ENCODE assay signal across 20 cellular contexts in genomic region chr19:40233811-40234389, GRCh38. TPM values are rescaled to one million over a fixed set of nuclear protein-coding genes. Genes with fewer than 3 reads are reported as not detected.
DNase-seq lines count a peak whose midpoint lies in the region; ATAC-seq and TF ChIP-seq lines count a peak whose summit lies in the region.
"Had no signal": no experiment of that assay in that cellular context is flagged by ENCODE, and none has a peak within 500 bp of the region (broad histone marks: within the 10 kb centered on the region; RNA-seq: fewer than 3 reads in every experiment).

No MANE protein-coding gene starts in this region.

- no peak overlapping the region for H2AFZ ChIP-seq in GM23338
- no peak overlapping the region for H2AFZ ChIP-seq in osteoblast (ENCODE audit: low read length)
- H2AFZ ChIP-seq in GM23248: no peak overlapping the region

- H3K4me2 ChIP-seq in GM23338 (no peak overlapping the region), osteoblast (ENCODE audit: insufficient read depth, low read length) (no peak overlapping the region), GM23248 (ENCODE audit: unreplicated experiment) (no peak overlapping the region)

- H3K4me3 Mint-ChIP-seq in GM23338: no peak overlapping the region

- H3K9ac ChIP-seq in GM23248: no peak overlapping the region

- H3K36me3 ChIP-seq in GM23338 (ENCODE audit: insufficient read depth): no peaks in the 10 kb centered on the region
- H3K36me3 ChIP-seq in RWPE2 (ENCODE audit: low read depth): peaks cover 19% of the 10 kb centered on the region
- peaks cover 15% of the 10 kb centered on the region for H3K36me3 ChIP-seq in osteoblast (ENCODE audit: insufficient read depth, low read length)
- H3K36me3 ChIP-seq in GM23248 (ENCODE audit: low read depth): no peaks in the 10 kb centered on the region

- peak overlapping the region; percentile 67 for H3K27ac Mint-ChIP-seq in GM23338

- H3F3A ChIP-seq in GM23338 (replicated peaks; ENCODE audit: low read depth) (0 out of 2 replicates have a peak, but pooled peaks cover 3% of the 10 kb centered on the region), GM23248 (ENCODE audit: insufficient read depth) (peaks cover 25% of the 10 kb centered on the region)

- H3K27ac ChIP-seq in GM23338 (ENCODE audit: low read depth) (no peak overlapping the region), RWPE2 (ENCODE audit: poor library complexity, severe bottlenecking) (no peak overlapping the region), osteoblast (ENCODE audit: low read depth, low read length) (no peak overlapping the region), GM23248 (no peak overlapping the region)

- no peaks in the 10 kb centered on the region for H3K9me3 Mint-ChIP-seq in GM23338

- peaks cover 17% of the 10 kb centered on the region for H3K4me1 ChIP-seq in GM23338 (ENCODE audit: insufficient read depth)
- no peaks in the 10 kb centered on the region for H3K4me1 ChIP-seq in RWPE2 (ENCODE audit: insufficient read depth, poor library complexity, severe bottlenecking)
- H3K4me1 ChIP-seq in osteoblast (ENCODE audit: insufficient read depth, low read length): peaks cover 14% of the 10 kb centered on the region
- H3K4me1 ChIP-seq in GM23248 (ENCODE audit: insufficient read depth): peaks cover 26% of the 10 kb centered on the region

- H3K9me2 ChIP-seq in GM23338 (ENCODE audit: insufficient read depth): no peaks in the 10 kb centered on the region
- no peaks in the 10 kb centered on the region for H3K9me2 ChIP-seq in GM23248 (ENCODE audit: insufficient read depth)

- no peak for TF ChIP-seq CTCF in GM23338 (conservative IDR thresholded peaks at IDR 0.05; ENCODE audit: low read depth in 2 of 2)
- no peak for TF ChIP-seq CTCF in RWPE2 (IDR thresholded peaks at IDR 0.05; ENCODE audit: poor library complexity, severe bottlenecking)
- no peak for TF ChIP-seq CTCF in osteoblast (IDR thresholded peaks at IDR 0.05; ENCODE audit: extremely low read depth, low read depth, low read length)

- H3K79me2 ChIP-seq in GM23338 (replicated peaks; ENCODE audit: insufficient read depth) (no peaks in the 10 kb centered on the region), osteoblast (ENCODE audit: insufficient read depth, low read length) (no peaks in the 10 kb centered on the region), GM23248 (ENCODE audit: insufficient read depth) (no peaks in the 10 kb centered on the region)

- DNase-seq in GM23338 (ENCODE audit: low spot score): no peak
- DNase-seq in RWPE2 (ENCODE audit: low spot score): peak; percentile 61
- peak; percentile 61 for DNase-seq in osteoblast (ENCODE audit: insufficient read length, low spot score, missing footprints)
- no peak for DNase-seq in GM23248
- DNase-seq: C1 segment of cervical spinal cord, DMS 273 treated with DMSO at 0.1 percent for 48 hours, DND-41, MM.1S, NCI-H1092, NCI-H1436 treated with DMSO at 0.1 percent for 48 hours, NCI-H2029, NCI-H345, NCI-H524 treated with DMSO at 0.1 percent for 48 hours, SIG-M5 had no signal

- H3K4me1 Mint-ChIP-seq in GM23338: peaks cover 25% of the 10 kb centered on the region

- ATAC-seq in GM23338 (no peak), RWPE2 (ENCODE audit: low read depth) (no peak)
- ATAC-seq in activated CD4-positive, CD25-positive, alpha-beta regulatory T cell treated with anti-CD3 and anti-CD28 coated beads, Interleukin-2, amount 50 U/mL, for 24 hours: no peak
- ATAC-seq: SK-N-SH treated with all-trans-retinoic acid at 6 μM for 48 hours had no signal

- H3K4me3 ChIP-seq in GM23338 (no peak overlapping the region), RWPE2 (ENCODE audit: severe bottlenecking) (no peak overlapping the region), osteoblast (ENCODE audit: insufficient read depth, low read length) (no peak overlapping the region), GM23248 (no peak overlapping the region)

- H3K27me3 ChIP-seq in GM23338 (ENCODE audit: insufficient read depth): no peaks in the 10 kb centered on the region
- no peaks in the 10 kb centered on the region for H3K27me3 ChIP-seq in RWPE2 (ENCODE audit: insufficient read depth, poor library complexity, severe bottlenecking)
- H3K27me3 ChIP-seq in osteoblast (ENCODE audit: insufficient read depth, low read length): no peaks in the 10 kb centered on the region
- H3K27me3 ChIP-seq in GM23248 (replicated peaks; ENCODE audit: insufficient read depth): no peaks in the 10 kb centered on the region

- H3K9me3 ChIP-seq in RWPE2 (ENCODE audit: severe bottlenecking) (no peaks in the 10 kb centered on the region), osteoblast (ENCODE audit: low read depth, low read length) (no peaks in the 10 kb centered on the region), GM23248 (ENCODE audit: low read depth) (no peaks in the 10 kb centered on the region)

- H3K36me3 Mint-ChIP-seq in GM23338 (ENCODE audit: low read depth): peaks cover 17% of the 10 kb centered on the region; the same call in 2 of the 3 replicates

- WGBS in GM23248 (ENCODE audit: low coverage in 1 of 2, low lambda C conversion rate in 2 of 2, missing lambda C conversion rate in 2 of 2), 2 experiments: 89 to 90% methylated on average over 16 to 19 of the region's 20 CpGs

- peaks cover 17% of the 10 kb centered on the region for H3K27me3 Mint-ChIP-seq in GM23338 (ENCODE audit: insufficient read depth, low read depth, poor library complexity)

- in situ Hi-C loops in GM23248 (cut with MboI): no loop called here

- no peaks in the 10 kb centered on the region for H4K20me1 ChIP-seq in GM23338 (replicated peaks; ENCODE audit: insufficient read depth)
- peaks cover 8% of the 10 kb centered on the region for H4K20me1 ChIP-seq in osteoblast (ENCODE audit: insufficient read depth, low read length)
- H4K20me1 ChIP-seq in GM23248 (ENCODE audit: insufficient read depth): no peaks in the 10 kb centered on the region

TF ChIP-seq in GM23338, 12 proteins besides CTCF, POLR2A, EP300 and RAD21 (continues in another document):
- TF ChIP-seq JUNB (IDR thresholded peaks at IDR 0.05; ENCODE audit: unreplicated experiment): no peak

RNA-seq across cellular contexts. Expression of gene CCNP, which starts 7.4 kb away (rescaled TPM):
- 0.39 and 7.1 TPM in 2 replicates for total RNA-seq in GM23338 (2014; rRNA removed; shearing (Covaris generic))
- 2.2 and 3.3 TPM in 2 replicates for polyA plus RNA-seq in GM23338 (2016; fragmentation: Nextera tagmentation; extraction: Ambion mirVana)
- total RNA-seq in osteoblast: 0.29 TPM in 1 of 2 replicates, not detected in the other
- not detected in 2 replicates for total RNA-seq in GM23248 (2014; rRNA removed; shearing (Covaris generic))
- polyA plus RNA-seq in GM23248 (2016; fragmentation: Nextera tagmentation; extraction: Ambion mirVana): 0.19 and 0.23 TPM in 2 replicates
- total RNA-seq: G401, LHCN-M2, RPMI7951 had no signal

RNA-seq across cellular contexts. Expression of gene TTC9B, which starts 15.7 kb away (rescaled TPM):
- total RNA-seq in GM23338 (2014; rRNA removed; shearing (Covaris generic)): 0.35 and 0.63 TPM in 2 replicates
- polyA plus RNA-seq in GM23338 (2016; fragmentation: Nextera tagmentation; extraction: Ambion mirVana): 0.23 and 1.0 TPM in 2 replicates
- not detected in 2 replicates for total RNA-seq in osteoblast
- total RNA-seq in GM23248 (2014; rRNA removed; shearing (Covaris generic)): not detected in 2 replicates
- polyA plus RNA-seq in GM23248 (2016; fragmentation: Nextera tagmentation; extraction: Ambion mirVana): 0.15 TPM in 1 of 2 replicates, not detected in the other
- total RNA-seq: G401, H7, LHCN-M2, RPMI7951 had no signal

RNA-seq across cellular contexts. Expression of gene MAP3K10, which starts 42.7 kb away (rescaled TPM):
- 13.7 and 14.5 TPM in 2 replicates for total RNA-seq in GM23338 (2014; rRNA removed; shearing (Covaris generic))
- polyA plus RNA-seq in GM23338 (2016; fragmentation: Nextera tagmentation; extraction: Ambion mirVana) (5.4 and 5.9 TPM in 2 replicates), GM23248 (2016; fragmentation: Nextera tagmentation; extraction: Ambion mirVana) (1.4 and 1.8 TPM in 2 replicates)
- total RNA-seq in osteoblast: 8.3 and 9.8 TPM in 2 replicates
- 8.6 and 13.1 TPM in 2 replicates for total RNA-seq in GM23248 (2014; rRNA removed; shearing (Covaris generic))

RNA-seq across cellular contexts. Expression of gene AKT2, which starts 51.2 kb away (rescaled TPM):
- total RNA-seq in GM23338 (2014; rRNA removed; shearing (Covaris generic)): 105 and 123 TPM in 2 replicates
- 16.6 and 17.6 TPM in 2 replicates for polyA plus RNA-seq in GM23338 (2016; fragmentation: Nextera tagmentation; extraction: Ambion mirVana)
- total RNA-seq in osteoblast: 115 and 118 TPM in 2 replicates
- 123 and 145 TPM in 2 replicates for total RNA-seq in GM23248 (2014; rRNA removed; shearing (Covaris generic))
- 41.5 and 42.5 TPM in 2 replicates for polyA plus RNA-seq in GM23248 (2016; fragmentation: Nextera tagmentation; extraction: Ambion mirVana)

Comparison
In these comparisons a context has a peak if more than half of its experiments do, and no peak if none do; other contexts are left out.
1. DNase-seq: peak in RWPE2 (single experiment) and osteoblast (single experiment); none in GM23338 (single experiment) and GM23248 (single experiment).